8 cellular contexts compared by ENCODE assay signal in the genomic region with DNA sequence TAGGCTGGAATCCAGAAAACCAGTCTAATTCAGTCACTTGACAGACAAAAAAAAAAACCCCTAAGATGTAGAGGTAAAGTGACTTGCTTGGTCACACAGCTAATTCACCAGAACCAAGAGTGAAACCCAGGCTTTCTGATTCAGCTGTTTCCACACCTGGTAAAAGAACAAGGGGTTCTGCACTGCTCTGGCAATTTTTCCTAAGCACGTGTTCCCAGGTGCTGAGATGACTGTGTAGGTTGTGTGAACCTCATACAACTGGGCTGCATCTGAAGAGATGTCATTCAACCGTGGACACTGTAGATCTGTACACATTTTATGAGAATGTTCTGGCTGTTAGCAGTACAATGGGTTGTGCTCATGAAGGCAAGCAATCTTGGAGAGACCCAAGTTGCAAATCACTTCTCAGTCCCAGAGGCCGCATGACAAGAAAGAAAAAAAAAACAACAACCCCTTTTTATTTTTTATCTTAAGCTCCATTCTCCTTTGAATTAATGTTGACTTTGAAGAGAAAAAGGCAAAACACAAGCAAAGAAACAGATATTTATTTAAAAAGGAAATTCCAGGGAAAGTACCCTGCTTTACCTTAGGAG.
A peak's percentile ranks its signal among the peaks of the same experiment; 100 is the strongest.
DNase-seq lines count a peak whose midpoint lies in the region; ATAC-seq and TF ChIP-seq lines count a peak whose summit lies in the region.

No MANE protein-coding gene starts in this region.

- intact Hi-C loops in ovary (cut with DNase I), result loop anchor here in 1 of 4 donors (5.0 kb wide), 1 partner anchor 1323 kb away; no protein-coding TSS in a partner anchor

- H3K4me3 ChIP-seq in ovary, result no peak overlapping the region

- no peak for TF ChIP-seq POLR2A in ovary (IDR thresholded peaks at IDR 0.05)

- TF ChIP-seq CTCF in ovary (IDR thresholded peaks at IDR 0.05), result no peak

- WGBS in ovary, 3 donors, result 81 to 90% (median 82%) methylated on average over 3 of the region's 3 CpGs

- DNase-seq in NAMALWA (ENCODE audit: low spot score), result peak; percentile 21
- DNase-seq in stimulated activated CD4-positive, alpha-beta T cell treated with anti-CD3 and anti-CD28 coated beads, Interleukin-12 subunit alpha, Interleukin-12 subunit beta, amount 100 ng/mL, for 4 hours, result peak; percentile 20
- DNase-seq in LoVo (ENCODE audit: low spot score), result no peak
- no peak for DNase-seq in NCI-H1436 (lab: John Stamatoyannopoulos, UW)
- DNase-seq in ovary, result no peak
- no peak for DNase-seq in HuH-7 (ENCODE audit: low spot score)

- ATAC-seq in GM18858 (IDR thresholded peaks at IDR 0.05; ENCODE audit: unreplicated experiment) (peak; percentile 82), GM21717 (IDR thresholded peaks at IDR 0.05; ENCODE audit: unreplicated experiment) (peak; percentile 76)

- H3K27ac ChIP-seq in ovary, result no peak overlapping the region

- no peaks in the 10 kb centered on the region for H3K36me3 ChIP-seq in ovary

- no peak for TF ChIP-seq EP300 in ovary (IDR thresholded peaks at IDR 0.05)

- H3K27me3 ChIP-seq in ovary, result no peaks in the 10 kb centered on the region

- no peaks in the 10 kb centered on the region for H3K9me3 ChIP-seq in ovary

- peaks cover 5% of the 10 kb centered on the region for H3K4me1 ChIP-seq in ovary (ENCODE audit: insufficient read depth)

Comparison
In these comparisons a context has a peak if more than half of its experiments do, and no peak if none do; other contexts are left out.
1. DNase-seq: peak in NAMALWA (single experiment) and stimulated activated CD4-positive, alpha-beta T cell treated with anti-CD3 and anti-CD28 coated beads, Interleukin-12 subunit alpha, Interleukin-12 subunit beta, amount 100 ng/mL, for 4 hours (single experiment); none in LoVo (single experiment), NCI-H1436 (single experiment), ovary (0 of 5) and HuH-7 (single experiment).